10 cellular contexts compared by ENCODE assay signal in genomic region chr20:30284533-30284932, GRCh38.
A peak's percentile ranks its signal among the peaks of the same experiment; 100 is the strongest.
DNase-seq lines count a peak whose midpoint lies in the region; ATAC-seq and TF ChIP-seq lines count a peak whose summit lies in the region.
"Had no signal": no experiment of that assay in that cellular context is flagged by ENCODE, and none has a peak within 500 bp of the region (broad histone marks: within the 10 kb centered on the region; RNA-seq: fewer than 3 reads in every experiment).

No MANE protein-coding gene starts in this region.

- 68% methylated on average over 13 of the region's 19 CpGs; no CpG with 5 or more reads in 1 of the 2 donors for WGBS in gastroesophageal sphincter (ENCODE audit: low coverage in 1 of 2), 2 donors

- TF ChIP-seq EP300 in gastroesophageal sphincter (IDR thresholded peaks at IDR 0.05): no peak

- no peaks in the 10 kb centered on the region for H3K27me3 Mint-ChIP-seq in T-helper 1 cell treated with Interleukin-12 subunit alpha and Interleukin-12 subunit beta and Interleukin-4 antibody, amounts not matched to agents 30 μg/mL and 1 μg/mL, for 36 hours (ENCODE audit: low read depth)
- H3K27me3 Mint-ChIP-seq in T-cell: no peaks in the 10 kb centered on the region
- H3K27me3 Mint-ChIP-seq in CD14-positive monocyte (ENCODE audit: low read depth in 3 of 3): peaks cover 0 to 16% (median 5%) of the 10 kb centered on the region in 3 donors

- H3K27ac Mint-ChIP-seq in T-helper 1 cell treated with Interleukin-12 subunit alpha and Interleukin-12 subunit beta and Interleukin-4 antibody, amounts not matched to agents 30 μg/mL and 1 μg/mL, for 36 hours: peak overlapping the region; percentile 87
- H3K27ac Mint-ChIP-seq in T-cell (no peak overlapping the region), CD14-positive monocyte (no peak overlapping the region)

- peak overlapping the region in 1 of 3 donors; percentile 69 for H3K9ac ChIP-seq in skeletal muscle tissue (ENCODE audit: low read depth in 1 of 3, low read length in 3 of 3)

- POLR2A ChIA-PET in T-cell (lab: Charles Lee): no interaction called here

- H3K4me1 ChIP-seq in gastroesophageal sphincter (peaks cover 0 to 53% (median 0%) of the 10 kb centered on the region in 3 donors), skeletal muscle tissue (ENCODE audit: control insufficient read depth in 3 of 3, insufficient read depth in 3 of 3, low read length in 3 of 3) (peaks cover 0 to 14% (median 10%) of the 10 kb centered on the region in 3 donors)

- ATAC-seq in T-cell (replicated peaks in 1 of 4): no peak
- ATAC-seq in gastroesophageal sphincter: no peak

- intact Hi-C loops in CD14-positive monocyte (cut with micrococcal nuclease): no loop called here

- H3K9me3 ChIP-seq in gastroesophageal sphincter (no peaks in the 10 kb centered on the region), skeletal muscle tissue (ENCODE audit: control insufficient read depth in 3 of 3, low read length in 3 of 3) (no peaks in the 10 kb centered on the region)

- H3K27me3 ChIP-seq in gastroesophageal sphincter (no peaks in the 10 kb centered on the region), skeletal muscle tissue (ENCODE audit: control insufficient read depth in 3 of 3, insufficient read depth in 3 of 3, low read length in 3 of 3) (peaks cover 0 to 3% (median 0%) of the 10 kb centered on the region in 3 donors)

- no peaks in the 10 kb centered on the region for H3K36me3 ChIP-seq in gastroesophageal sphincter
- no peaks in the 10 kb centered on the region for H3K36me3 ChIP-seq in skeletal muscle tissue (ENCODE audit: control insufficient read depth in 3 of 3, insufficient read depth in 3 of 3, low read length in 3 of 3)

- no peak for DNase-seq in T-helper 1 cell
- no peak for DNase-seq in T-cell
- no peak for DNase-seq in SHP77 (lab: John Stamatoyannopoulos, UW)
- no peak for DNase-seq in SIG-M5 treated with dmso at 0.1 percent for 504 hours (lab: John Stamatoyannopoulos, UW; ENCODE audit: unreplicated experiment)
- DNase-seq in CD14-positive monocyte (ENCODE audit: low spot score): no peak
- DNase-seq: GDM1, HCEC 1CT had no signal

- H3K9me3 Mint-ChIP-seq in T-helper 1 cell treated with Interleukin-12 subunit alpha and Interleukin-12 subunit beta and Interleukin-4 antibody, amounts not matched to agents 30 μg/mL and 1 μg/mL, for 36 hours: no peaks in the 10 kb centered on the region
- H3K9me3 Mint-ChIP-seq in T-cell (peaks cover 0 to 7% (median 4%) of the 10 kb centered on the region in 3 donors), CD14-positive monocyte (peaks cover 0 to 74% (median 37%) of the 10 kb centered on the region in 7 donors)

- peak overlapping the region; percentile 87 for H3K4me3 Mint-ChIP-seq in T-helper 1 cell treated with Interleukin-12 subunit alpha and Interleukin-12 subunit beta and Interleukin-4 antibody, amounts not matched to agents 30 μg/mL and 1 μg/mL, for 36 hours
- H3K4me3 Mint-ChIP-seq in T-cell (peak overlapping the region; percentile 73 to 89 (median 76)), CD14-positive monocyte (peak overlapping the region in 1 of 2 donors; percentile 61)

- no peak for TF ChIP-seq CTCF in gastroesophageal sphincter (IDR thresholded peaks at IDR 0.05)
- TF ChIP-seq CTCF in CD14-positive monocyte (IDR thresholded peaks at IDR 0.05): no peak

- peaks cover 30% of the 10 kb centered on the region for H3K4me1 Mint-ChIP-seq in T-helper 1 cell treated with Interleukin-12 subunit alpha and Interleukin-12 subunit beta and Interleukin-4 antibody, amounts not matched to agents 30 μg/mL and 1 μg/mL, for 36 hours (ENCODE audit: low read depth)
- peaks cover 10 to 42% (median 35%) of the 10 kb centered on the region in 3 donors for H3K4me1 Mint-ChIP-seq in T-cell
- H3K4me1 Mint-ChIP-seq in CD14-positive monocyte: peaks cover 14% of the 10 kb centered on the region

- peaks cover 9% of the 10 kb centered on the region for H3K36me3 Mint-ChIP-seq in T-helper 1 cell treated with Interleukin-12 subunit alpha and Interleukin-12 subunit beta and Interleukin-4 antibody, amounts not matched to agents 30 μg/mL and 1 μg/mL, for 36 hours (ENCODE audit: low read depth)
- H3K36me3 Mint-ChIP-seq in T-cell: no peaks in the 10 kb centered on the region
- H3K36me3 Mint-ChIP-seq in CD14-positive monocyte: no peaks in the 10 kb centered on the region

- peak overlapping the region; percentile 31 to 62 for H3K4me3 ChIP-seq in gastroesophageal sphincter
- H3K4me3 ChIP-seq in skeletal muscle tissue (ENCODE audit: low read length in 3 of 3): peak overlapping the region; percentile 27 to 73 (median 71)

- H3K27ac ChIP-seq in gastroesophageal sphincter (peak overlapping the region in 2 of 4 donors; percentile 46 to 83), skeletal muscle tissue (ENCODE audit: low read depth, low read length) (no peak overlapping the region)

- CTCF ChIA-PET in T-cell (lab: Charles Lee): no interaction called here

- no peak for TF ChIP-seq POLR2A in gastroesophageal sphincter (IDR thresholded peaks at IDR 0.05)
